In the genomic region with DNA sequence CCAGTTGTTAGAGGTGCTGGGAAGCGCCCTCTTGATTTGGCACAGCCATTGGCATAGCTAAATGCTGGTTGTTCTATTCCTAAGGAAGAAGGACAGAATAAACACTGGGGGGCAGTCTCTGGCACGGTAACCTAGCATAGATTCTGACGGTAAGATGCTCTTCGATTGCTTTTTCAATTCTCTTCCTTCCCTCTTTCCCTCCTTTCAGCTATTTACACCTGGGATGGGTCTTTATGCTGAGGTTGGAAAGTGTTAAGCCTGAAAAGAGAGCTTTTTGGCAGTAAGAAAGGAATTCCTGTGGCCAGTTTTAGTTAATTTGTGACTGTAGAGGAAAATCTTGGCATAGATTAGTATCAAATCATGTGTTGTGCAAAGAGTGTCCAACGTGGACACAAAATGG, we compare ENCODE assay signal across 10 cellular contexts.
DNase-seq lines count a peak whose midpoint lies in the region; FAIRE-seq and TF ChIP-seq lines count a peak whose summit lies in the region.
"Had no signal": no experiment of that assay in that cellular context is flagged by ENCODE, and none has a peak within 500 bp of the region (broad histone marks: within the 10 kb centered on the region; RNA-seq: fewer than 3 reads in every experiment).

No MANE protein-coding gene starts in this region.

- intact Hi-C loops in activated CD4-positive, alpha-beta memory T cell treated with anti-CD3 and anti-CD28 coated beads for 36 hours (cut with micrococcal nuclease) = loop anchor here (1.0 kb wide), 1 partner anchor 202 kb away; no protein-coding TSS in a partner anchor
- intact Hi-C loops in endothelial cell of umbilical vein (cut with micrococcal nuclease) = no loop called here
- intact Hi-C loops in spleen (cut with DNase I; ENCODE audit: low total_unique reads) = loop anchor here (10.0 kb wide), 1 partner anchor 200 kb away; no protein-coding TSS in a partner anchor

- no peaks in the 10 kb centered on the region for H3K79me2 ChIP-seq in endothelial cell of umbilical vein (ENCODE audit: control insufficient read depth, insufficient read depth, low read length)

- no peaks in the 10 kb centered on the region for H3K9me3 Mint-ChIP-seq in activated CD4-positive, alpha-beta memory T cell treated with anti-CD3 and anti-CD28 coated beads for 36 hours
- no peaks in the 10 kb centered on the region for H3K9me3 Mint-ChIP-seq in activated CD4-positive, alpha-beta memory T cell treated with anti-CD3 and anti-CD28 coated beads, Interleukin-2, amount 10 ng/mL, durations not matched to agents 7 days and 5 days

- dilution Hi-C loops in endothelial cell of umbilical vein (cut with MboI; ENCODE audit: extremely low pct_ligation_motif_present, low sequenced_read_pairs) = no loop called here

- peak; percentile 22 for DNase-seq in activated CD4-positive, alpha-beta memory T cell treated with anti-CD3 and anti-CD28 coated beads for 36 hours
- no peak for DNase-seq in activated CD4-positive, alpha-beta memory T cell treated with anti-CD3 and anti-CD28 coated beads, Interleukin-2, amount 10 ng/mL, durations not matched to agents 7 days and 5 days
- DNase-seq in NCI-H1694 (lab: John Stamatoyannopoulos, UW) (peak; percentile 61), endothelial cell of umbilical vein (ENCODE audit: low read depth, low spot score) (peak; percentile 6), spleen (no peak), suprapubic skin (ENCODE audit: low spot score in 2 of 2) (no peak)
- DNase-seq in activated CD4-positive, CD25-positive, alpha-beta regulatory T cell treated with anti-CD3 and anti-CD28 coated beads, Interleukin-2, amount 50 U/mL, for 72 hours = no peak
- no peak for DNase-seq in activated CD4-positive, alpha-beta T cell treated with anti-CD3 and anti-CD28 coated beads, Interleukin-2, amount 50 U/mL, for 1 hour

- TF ChIP-seq POLR2A in endothelial cell of umbilical vein (IDR thresholded peaks at IDR 0.05; ENCODE audit: low read depth, low read length) = no peak
- TF ChIP-seq POLR2A in spleen (IDR thresholded peaks at IDR 0.05) = no peak
- TF ChIP-seq POLR2A in suprapubic skin (IDR thresholded peaks at IDR 0.05) = no peak

- H3K9ac ChIP-seq in endothelial cell of umbilical vein (replicated peaks; ENCODE audit: extremely low read depth, insufficient read depth, low read length) = no peak overlapping the region

- no peak overlapping the region for H2AFZ ChIP-seq in endothelial cell of umbilical vein (ENCODE audit: low read depth, low read length)

- H3K27me3 Mint-ChIP-seq in activated CD4-positive, alpha-beta memory T cell treated with anti-CD3 and anti-CD28 coated beads for 36 hours = peaks cover 17% of the 10 kb centered on the region
- H3K27me3 Mint-ChIP-seq in activated CD4-positive, alpha-beta memory T cell treated with anti-CD3 and anti-CD28 coated beads, Interleukin-2, amount 10 ng/mL, durations not matched to agents 7 days and 5 days = peaks cover 37% of the 10 kb centered on the region

- no peak overlapping the region for H3K27ac ChIP-seq in endothelial cell of umbilical vein (ENCODE audit: insufficient read depth, low read depth, low read length)
- H3K27ac ChIP-seq in spleen = no peak overlapping the region
- H3K27ac ChIP-seq in suprapubic skin = no peak overlapping the region
- H3K27ac ChIP-seq: neutrophil, vagina had no signal

- 32 to 45% (median 38%) methylated on average over 5 of the region's 5 CpGs for WGBS in spleen, 5 donors
- 59% methylated on average over 5 of the region's 5 CpGs for WGBS in suprapubic skin

- H3K9me1 ChIP-seq in endothelial cell of umbilical vein (replicated peaks; ENCODE audit: control insufficient read depth, extremely low read depth, insufficient read depth, low read length) = no peaks in the 10 kb centered on the region

- no peaks in the 10 kb centered on the region for H3K36me3 Mint-ChIP-seq in activated CD4-positive, alpha-beta memory T cell treated with anti-CD3 and anti-CD28 coated beads for 36 hours
- H3K36me3 Mint-ChIP-seq in activated CD4-positive, alpha-beta memory T cell treated with anti-CD3 and anti-CD28 coated beads, Interleukin-2, amount 10 ng/mL, durations not matched to agents 7 days and 5 days (ENCODE audit: low read depth) = no peaks in the 10 kb centered on the region

- H3K27me3 ChIP-seq in endothelial cell of umbilical vein (ENCODE audit: control insufficient read depth in 2 of 2, insufficient read depth in 2 of 2, low read length in 2 of 2) = peaks cover 7 to 24% of the 10 kb centered on the region in 2 experiments
- no peaks in the 10 kb centered on the region for H3K27me3 ChIP-seq in spleen (replicated peaks in 1 of 7)
- H3K27me3 ChIP-seq in suprapubic skin = no peaks in the 10 kb centered on the region
- H3K27me3 ChIP-seq: vagina had no signal

- H3K27ac Mint-ChIP-seq in activated CD4-positive, alpha-beta memory T cell treated with anti-CD3 and anti-CD28 coated beads for 36 hours = no peak overlapping the region
- H3K27ac Mint-ChIP-seq in activated CD4-positive, alpha-beta memory T cell treated with anti-CD3 and anti-CD28 coated beads, Interleukin-2, amount 10 ng/mL, durations not matched to agents 7 days and 5 days = no peak overlapping the region

- H3K4me3 Mint-ChIP-seq in activated CD4-positive, alpha-beta memory T cell treated with anti-CD3 and anti-CD28 coated beads for 36 hours = no peak overlapping the region
- H3K4me3 Mint-ChIP-seq in activated CD4-positive, alpha-beta memory T cell treated with anti-CD3 and anti-CD28 coated beads, Interleukin-2, amount 10 ng/mL, durations not matched to agents 7 days and 5 days = no peak overlapping the region

- no peaks in the 10 kb centered on the region for H3K4me1 Mint-ChIP-seq in activated CD4-positive, alpha-beta memory T cell treated with anti-CD3 and anti-CD28 coated beads for 36 hours (ENCODE audit: low read depth)
- H3K4me1 Mint-ChIP-seq in activated CD4-positive, alpha-beta memory T cell treated with anti-CD3 and anti-CD28 coated beads, Interleukin-2, amount 10 ng/mL, durations not matched to agents 7 days and 5 days = peaks cover 2% of the 10 kb centered on the region

- POLR2A ChIA-PET in activated CD4-positive, alpha-beta memory T cell treated with anti-CD3 and anti-CD28 coated beads for 36 hours (lab: Charles Lee) = no interaction called here
- POLR2A ChIA-PET in activated CD4-positive, alpha-beta memory T cell treated with anti-CD3 and anti-CD28 coated beads, Interleukin-2, amount 10 ng/mL, durations not matched to agents 7 days and 5 days (lab: Charles Lee) = no interaction called here
- POLR2A ChIA-PET in endothelial cell of umbilical vein (lab: Charles Lee) = no interaction called here

- peak; percentile 73 for FAIRE-seq in endothelial cell of umbilical vein (lab: Jason Lieb, UNC)

- TF ChIP-seq EP300 in suprapubic skin (IDR thresholded peaks at IDR 0.05) = no peak

- H3K4me1 ChIP-seq in endothelial cell of umbilical vein (ENCODE audit: control insufficient read depth, extremely low read depth, insufficient read depth, low read length) (no peaks in the 10 kb centered on the region), spleen (peaks cover 0 to 8% (median 0%) of the 10 kb centered on the region in 6 donors), suprapubic skin (no peaks in the 10 kb centered on the region)
- H3K4me1 ChIP-seq: vagina had no signal

- CTCF ChIA-PET in activated CD4-positive, alpha-beta memory T cell treated with anti-CD3 and anti-CD28 coated beads for 36 hours (lab: Charles Lee) = interaction anchor here (1.2 to 4.7 kb wide), 4 partner anchors 14 to 201 kb away, joined by 3 to 75 read pairs (median 4); no protein-coding TSS in a partner anchor
- CTCF ChIA-PET in activated CD4-positive, alpha-beta memory T cell treated with anti-CD3 and anti-CD28 coated beads, Interleukin-2, amount 10 ng/mL, durations not matched to agents 7 days and 5 days (lab: Charles Lee) = interaction anchor here (1.3 kb wide), 1 partner anchor 201 kb away, joined by 9 read pairs; no protein-coding TSS in a partner anchor
- CTCF ChIA-PET in endothelial cell of umbilical vein (lab: Charles Lee) = interaction anchor here (0.9 to 1.3 kb wide), 5 partner anchors 9 to 201 kb away, joined by 3 to 22 read pairs (median 3); no protein-coding TSS in a partner anchor

- BruUV-seq in endothelial cell of umbilical vein (replicated peaks; lab: Mats Ljungman, UMichigan) = no TSS peak

- TF ChIP-seq CTCF in endothelial cell of umbilical vein (IDR thresholded peaks at IDR 0.05; ENCODE audit: extremely low read depth in 1 of 2, insufficient read depth in 1 of 2, low read depth in 1 of 2, low read length in 2 of 2) = peak in 1 of 2 donors; percentile 5
- peak in 9 of 11 experiments; percentile 15 to 61 (median 38) for TF ChIP-seq CTCF in spleen (IDR thresholded peaks at IDR 0.05 in 8 of 11, conservative IDR thresholded peaks at IDR 0.05 in 3 of 11)
- TF ChIP-seq CTCF in suprapubic skin (IDR thresholded peaks at IDR 0.05) = no peak

- no peaks in the 10 kb centered on the region for H3K9me3 ChIP-seq in endothelial cell of umbilical vein (replicated peaks; ENCODE audit: control insufficient read depth, insufficient read depth, low read length)
- H3K9me3 ChIP-seq in spleen = no peaks in the 10 kb centered on the region
- no peaks in the 10 kb centered on the region for H3K9me3 ChIP-seq in suprapubic skin
- H3K9me3 ChIP-seq: neutrophil, vagina had no signal

- no peak overlapping the region for H3K4me2 ChIP-seq in endothelial cell of umbilical vein (ENCODE audit: insufficient read depth, low read length)

- H3K36me3 ChIP-seq in endothelial cell of umbilical vein (ENCODE audit: control insufficient read depth in 2 of 2, extremely low read depth in 1 of 2, insufficient read depth in 2 of 2, low read length in 2 of 2) = no peaks in the 10 kb centered on the region
- no peaks in the 10 kb centered on the region for H3K36me3 ChIP-seq in spleen
- no peaks in the 10 kb centered on the region for H3K36me3 ChIP-seq in suprapubic skin
- H3K36me3 ChIP-seq: neutrophil, vagina had no signal

- no peak overlapping the region for H3K4me3 ChIP-seq in endothelial cell of umbilical vein (replicated peaks in 1 of 3; ENCODE audit: insufficient read depth in 1 of 3, low read depth in 1 of 3, low read length in 3 of 3)
- H3K4me3 ChIP-seq in spleen = no peak overlapping the region
- no peak overlapping the region for H3K4me3 ChIP-seq in suprapubic skin
- H3K4me3 ChIP-seq: vagina had no signal

- H4K20me1 ChIP-seq in endothelial cell of umbilical vein (replicated peaks; ENCODE audit: control insufficient read depth, extremely low read depth, insufficient read depth, low read length) = no peaks in the 10 kb centered on the region

TF ChIP-seq in endothelial cell of umbilical vein, 7 proteins besides CTCF, POLR2A, EP300 and RAD21 (continues in another document):
- TF ChIP-seq, protein P1, sequence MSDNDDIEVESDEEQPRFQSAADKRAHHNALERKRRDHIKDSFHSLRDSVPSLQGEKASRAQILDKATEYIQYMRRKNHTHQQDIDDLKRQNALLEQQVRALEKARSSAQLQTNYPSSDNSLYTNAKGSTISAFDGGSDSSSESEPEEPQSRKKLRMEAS (IDR thresholded peaks at IDR 0.05; ENCODE audit: insufficient read depth, insufficient read length) = no peak
- TF ChIP-seq POLR2AphosphoS5 (IDR thresholded peaks at IDR 0.05; ENCODE audit: insufficient read depth, low read depth, low read length) (no peak), JUN (IDR thresholded peaks at IDR 0.05; ENCODE audit: borderline replicate concordance, insufficient read depth, insufficient read length, low read depth) (no peak), GATA2 (IDR thresholded peaks at IDR 0.05; ENCODE audit: insufficient read depth, insufficient read length, low read depth, low read length) (no peak)

Comparison
In these comparisons a context has a peak if more than half of its experiments do, and no peak if none do; other contexts are left out.
1. DNase-seq: peak in activated CD4-positive, alpha-beta memory T cell treated with anti-CD3 and anti-CD28 coated beads for 36 hours (single experiment), NCI-H1694 (single experiment) and endothelial cell of umbilical vein (single experiment); none in activated CD4-positive, alpha-beta memory T cell treated with anti-CD3 and anti-CD28 coated beads, Interleukin-2, amount 10 ng/mL, durations not matched to agents 7 days and 5 days (single experiment), spleen (single experiment), activated CD4-positive, CD25-positive, alpha-beta regulatory T cell treated with anti-CD3 and anti-CD28 coated beads, Interleukin-2, amount 50 U/mL, for 72 hours (single experiment), suprapubic skin (0 of 2) and activated CD4-positive, alpha-beta T cell treated with anti-CD3 and anti-CD28 coated beads, Interleukin-2, amount 50 U/mL, for 1 hour (single experiment).
2. CTCF ChIP-seq: peak in spleen (9 of 11); none in suprapubic skin (0 of 2).